ENCODE assay signal across 12 cellular contexts in the genomic region with DNA sequence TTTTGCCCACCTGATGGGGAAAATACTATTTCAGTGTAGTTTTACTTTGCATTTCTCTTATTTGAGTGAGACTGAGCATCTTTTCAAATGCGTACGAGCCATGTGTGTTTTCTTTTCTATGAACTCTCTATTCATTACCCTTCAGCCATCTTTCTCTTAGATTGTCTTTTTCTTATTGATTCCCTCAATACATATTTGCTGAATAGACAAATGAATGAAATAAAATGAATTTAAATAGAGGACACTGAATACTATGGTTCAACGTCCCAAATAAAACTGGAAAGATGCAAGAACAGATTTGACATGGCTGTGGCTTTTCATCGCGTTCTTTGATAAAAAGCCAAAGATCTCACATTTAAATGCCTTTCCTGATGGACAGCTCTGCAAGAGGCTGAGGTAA. TPM values are rescaled to one million over a fixed set of nuclear protein-coding genes. Genes with fewer than 3 reads are reported as not detected.
"Had no signal": no experiment of that assay in that cellular context is flagged by ENCODE, and none has a peak within 500 bp of the region (broad histone marks: within the 10 kb centered on the region; RNA-seq: fewer than 3 reads in every experiment).

No MANE protein-coding gene starts in this region.

- ATAC-seq: GM23338, HCT116 had no signal

- H3K27ac ChIP-seq: GM23248 had no signal

- H3K36me3 ChIP-seq: HAP-1 had no signal

- H3K4me2 ChIP-seq: GM23338 had no signal

- H2AFZ ChIP-seq: GM23248, GM23338 had no signal

- H3K9ac ChIP-seq: GM23248 had no signal

- DNase-seq: GM23248, GOT3, H7, H9, HCEC 1CT, HFFc6 had no signal

- FAIRE-seq: H1, H54 had no signal

- H3K9me3 ChIP-seq: HAP-1 had no signal

- H3K4me3 ChIP-seq: GM23248, GM23338, HAP-1 had no signal

- H3K4me1 ChIP-seq: HAP-1 had no signal

RNA-seq across cellular contexts. Expression of a gene that starts 34.6 kb away (rescaled TPM):
- total RNA-seq: GM23248, H1, H4, H7, H9, HFFc6 had no signal
- polyA plus RNA-seq: GM23248, H1 had no signal
